7 cellular contexts compared by ENCODE assay signal in the genomic region with DNA sequence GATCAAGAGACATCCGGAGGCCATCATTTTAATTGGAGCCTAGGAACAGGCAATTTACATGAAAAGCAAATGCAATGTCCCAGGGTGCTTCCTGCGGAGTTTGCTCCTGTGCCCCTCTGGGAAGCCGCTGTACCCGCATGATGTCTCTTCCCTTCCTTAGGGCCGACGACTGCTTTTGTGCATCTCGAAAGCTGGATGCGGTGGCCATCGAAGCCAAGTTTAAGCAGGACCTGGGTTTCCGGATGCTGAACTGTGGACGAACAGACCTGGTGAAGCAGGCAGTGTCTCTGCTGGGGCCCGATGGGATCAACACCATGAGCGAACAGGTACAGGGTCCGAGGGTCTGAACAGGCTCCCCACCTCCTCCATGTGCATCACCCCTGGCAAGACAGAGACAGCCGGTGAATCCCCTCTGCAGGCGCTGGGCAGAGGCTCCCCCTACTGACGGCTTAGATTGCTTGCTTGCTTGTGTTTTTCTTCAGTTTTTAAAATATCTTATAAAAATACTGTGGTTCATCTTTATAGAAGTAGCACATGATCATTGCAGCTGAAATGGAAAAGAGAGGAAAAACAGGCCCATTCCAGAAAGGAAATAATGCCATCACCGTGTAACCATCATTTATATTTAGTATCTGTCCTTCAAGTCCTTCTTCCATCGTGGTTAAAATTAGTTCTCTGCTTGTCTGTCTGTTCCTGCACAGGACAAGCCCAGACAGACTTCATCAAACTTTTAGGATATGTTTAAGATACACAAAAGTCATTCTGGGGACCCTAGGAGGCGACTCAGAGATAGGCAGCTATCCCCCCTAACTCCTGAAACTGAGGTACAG.
A peak's percentile ranks its signal among the peaks of the same experiment; 100 is the strongest.
DNase-seq lines count a peak whose midpoint lies in the region; ATAC-seq and TF ChIP-seq lines count a peak whose summit lies in the region.

No MANE protein-coding gene starts in this region.

- TF ChIP-seq CTCF in SU-DHL-6 (IDR thresholded peaks at IDR 0.05; ENCODE audit: insufficient read depth, low read length, poor library complexity, severe bottlenecking): peak; percentile 83

- H3K79me2 ChIP-seq in SU-DHL-6 (ENCODE audit: insufficient read depth, low read length): no peaks in the 10 kb centered on the region

- intact Hi-C loops in head of caudate nucleus (cut with DNase I): no loop called here

- peaks cover 18% of the 10 kb centered on the region for H3K4me1 ChIP-seq in HUES48 (ENCODE audit: control insufficient read depth, insufficient read depth, low read length)

- peak; percentile 58 for DNase-seq in ELF-1 (ENCODE audit: low read depth, low spot score)
- DNase-seq in head of caudate nucleus: peak in 37 of 42 donors; percentile 14 to 64 (median 35)
- peak in 2 of 3 donors; percentile 13 to 23 for DNase-seq in stimulated activated CD4-positive, alpha-beta T cell treated with anti-CD3 and anti-CD28 coated beads, Interleukin-12 subunit alpha, Interleukin-12 subunit beta, amount 100 ng/mL, for 48 hours (ENCODE audit: low read depth in 2 of 3, low spot score in 1 of 3)

- H3K36me3 Mint-ChIP-seq in activated T-helper 17 cell treated with anti-CD3 and anti-CD28 coated beads, Interleukin-2, amount 50 U/mL, for 72 hours (ENCODE audit: low read depth): peaks cover 27% of the 10 kb centered on the region

- H3K4me3 ChIP-seq in HUES48 (ENCODE audit: low read depth, low read length) (peak overlapping the region; percentile 35; the same call in 1 of the 2 replicates), SU-DHL-6 (ENCODE audit: insufficient read depth, low read length, poor library complexity, severe bottlenecking) (no peak overlapping the region)

- H3K27ac ChIP-seq in HUES48 (ENCODE audit: low read depth, low read length) (peak overlapping the region; percentile 15), SU-DHL-6 (ENCODE audit: low read depth, low read length) (no peak overlapping the region)

- H3K9me3 Mint-ChIP-seq in activated T-helper 17 cell treated with anti-CD3 and anti-CD28 coated beads, Interleukin-2, amount 50 U/mL, for 72 hours: no peaks in the 10 kb centered on the region

- H3K27me3 ChIP-seq in HUES48 (ENCODE audit: control insufficient read depth, insufficient read depth, low read length) (no peaks in the 10 kb centered on the region), SU-DHL-6 (ENCODE audit: low read length) (no peaks in the 10 kb centered on the region)

- no peaks in the 10 kb centered on the region for H3K9me3 ChIP-seq in HUES48 (ENCODE audit: control insufficient read depth, insufficient read depth, low read length)
- no peaks in the 10 kb centered on the region for H3K9me3 ChIP-seq in SU-DHL-6 (ENCODE audit: insufficient read depth, low read length)

- H3K9ac ChIP-seq in HUES48 (ENCODE audit: low read depth, low read length) (no peak overlapping the region), SU-DHL-6 (ENCODE audit: low read length) (no peak overlapping the region)

- no peaks in the 10 kb centered on the region for H3K9me2 ChIP-seq in SU-DHL-6 (replicated peaks; ENCODE audit: insufficient read depth, low read length)

- H3K27ac Mint-ChIP-seq in activated T-helper 17 cell treated with anti-CD3 and anti-CD28 coated beads, Interleukin-2, amount 50 U/mL, for 72 hours: no peak overlapping the region

- H4K20me1 ChIP-seq in SU-DHL-6 (ENCODE audit: low read depth, low read length): no peaks in the 10 kb centered on the region

- no peak overlapping the region for H3K4me3 Mint-ChIP-seq in activated T-helper 17 cell treated with anti-CD3 and anti-CD28 coated beads, Interleukin-2, amount 50 U/mL, for 72 hours

- no peak overlapping the region for H3K4me2 ChIP-seq in SU-DHL-6 (ENCODE audit: low read depth, low read length, poor library complexity, severe bottlenecking)

- no peaks in the 10 kb centered on the region for H3K27me3 Mint-ChIP-seq in activated T-helper 17 cell treated with anti-CD3 and anti-CD28 coated beads, Interleukin-2, amount 50 U/mL, for 72 hours

- no peak for ATAC-seq in HG02610 (IDR thresholded peaks at IDR 0.05; ENCODE audit: unreplicated experiment)
- ATAC-seq in activated T-helper 17 cell treated with anti-CD3 and anti-CD28 coated beads, Interleukin-2, amount 50 U/mL, for 72 hours (replicated peaks): no peak

- H3K36me3 ChIP-seq in HUES48 (ENCODE audit: control insufficient read depth, insufficient read depth, low read length): no peaks in the 10 kb centered on the region
- no peaks in the 10 kb centered on the region for H3K36me3 ChIP-seq in SU-DHL-6 (ENCODE audit: low read length)

- no peaks in the 10 kb centered on the region for H3F3A ChIP-seq in SU-DHL-6 (ENCODE audit: insufficient read depth)

- no peaks in the 10 kb centered on the region for H3K4me1 Mint-ChIP-seq in activated T-helper 17 cell treated with anti-CD3 and anti-CD28 coated beads, Interleukin-2, amount 50 U/mL, for 72 hours

- no peak overlapping the region for H2AFZ ChIP-seq in SU-DHL-6 (ENCODE audit: low read depth, low read length, severe bottlenecking)
